ENCODE assay signal across 8 cellular contexts in genomic region chr10:109773818-109774440, GRCh38.
DNase-seq lines count a peak whose midpoint lies in the region; ATAC-seq and FAIRE-seq lines count a peak whose summit lies in the region.

No MANE protein-coding gene starts in this region.

- ATAC-seq in HG03280 (IDR thresholded peaks at IDR 0.05; ENCODE audit: unreplicated experiment) (peak; percentile 57), HG03469 (IDR thresholded peaks at IDR 0.05; ENCODE audit: unreplicated experiment) (no peak)

- FAIRE-seq in islet of Langerhans (lab: Jason Lieb, UNC) = peak; percentile 24

- DNase-seq in GM04504 (ENCODE audit: low read depth) (peak; percentile 3), SKM-1 treated with dmso at 0.1 percent for 144 hours (lab: John Stamatoyannopoulos, UW; ENCODE audit: unreplicated experiment) (peak; percentile 36), activated gamma-delta T cell treated with Interleukin-2 at 50 U/mL for 16 hours (no peak)
- no peak for DNase-seq in NK-92 treated with Interleukin-12 subunit alpha and Interleukin-12 subunit beta, amount 100 ng/mL, for 24 hours (lab: John Stamatoyannopoulos, UW)
- DNase-seq in effector CD8-positive, alpha-beta T cell (lab: John Stamatoyannopoulos, UW) = no peak

Comparison
In these comparisons a context has a peak if more than half of its experiments do, and no peak if none do; other contexts are left out.
1. DNase-seq: peak in GM04504 (single experiment) and SKM-1 treated with dmso at 0.1 percent for 144 hours (single experiment); none in NK-92 treated with Interleukin-12 subunit alpha and Interleukin-12 subunit beta, amount 100 ng/mL, for 24 hours (single experiment), activated gamma-delta T cell treated with Interleukin-2 at 50 U/mL for 16 hours (single experiment) and effector CD8-positive, alpha-beta T cell (single experiment).